9 cellular contexts compared by ENCODE assay signal in genomic region chr10:91206427-91206826, GRCh38. TPM values are rescaled to one million over a fixed set of nuclear protein-coding genes. Genes with fewer than 3 reads are reported as not detected.
DNase-seq lines count a peak whose midpoint lies in the region; ATAC-seq and TF ChIP-seq lines count a peak whose summit lies in the region.
"Had no signal": no experiment of that assay in that cellular context is flagged by ENCODE, and none has a peak within 500 bp of the region (broad histone marks: within the 10 kb centered on the region; RNA-seq: fewer than 3 reads in every experiment).

No MANE protein-coding gene starts in this region.

- intact Hi-C loops in heart right ventricle (cut with DNase I): no loop called here
- intact Hi-C loops in left ventricle myocardium inferior (cut with micrococcal nuclease): no loop called here
- intact Hi-C loops in mammary epithelial cell (cut with micrococcal nuclease): loop anchor here (5.0 kb wide), 1 partner anchor 294 kb away; no protein-coding TSS in a partner anchor

- H3K4me1 ChIP-seq in heart right ventricle (peaks cover 0 to 58% (median 31%) of the 10 kb centered on the region in 9 donors), left ventricle myocardium inferior (peaks cover 64% of the 10 kb centered on the region), mammary epithelial cell (ENCODE audit: insufficient read depth, low read length) (no peaks in the 10 kb centered on the region)

- CTCF ChIA-PET in activated CD8-positive, alpha-beta T cell treated with anti-CD3 and anti-CD28 coated beads, Interleukin-2, amount 10 ng/mL, durations not matched to agents 7 days and 5 days (lab: Charles Lee): interaction anchor here (0.6 to 1.0 kb wide), 3 partner anchors 22 to 44 kb away, joined by 3 to 4 read pairs (median 3); no protein-coding TSS in a partner anchor
- CTCF ChIA-PET in mammary epithelial cell (lab: Charles Lee; ENCODE audit: low non-redundant PET): no interaction called here

- DNase-seq in heart right ventricle: no peak
- no peak for DNase-seq in left ventricle myocardium inferior
- DNase-seq in activated CD8-positive, alpha-beta T cell treated with anti-CD3 and anti-CD28 coated beads, Interleukin-2, amount 10 ng/mL, durations not matched to agents 7 days and 5 days: no peak
- DNase-seq in stimulated activated CD4-positive, alpha-beta T cell treated with anti-CD3 and anti-CD28 coated beads, Interleukin-2, amount 100 ng/mL, for 24 hours: no peak
- DNase-seq in occipital lobe (lab: John Stamatoyannopoulos, UW): no peak
- DNase-seq in mammary epithelial cell: no peak
- no peak for DNase-seq in activated CD4-positive, alpha-beta T cell treated with anti-CD3 and anti-CD28 coated beads for 48 hours
- DNase-seq: KG1 had no signal

- H3K36me3 ChIP-seq in heart right ventricle (no peaks in the 10 kb centered on the region), left ventricle myocardium inferior (no peaks in the 10 kb centered on the region), mammary epithelial cell (ENCODE audit: insufficient read depth, low read length) (no peaks in the 10 kb centered on the region)

- peaks cover 59% of the 10 kb centered on the region for H3K4me1 Mint-ChIP-seq in activated CD8-positive, alpha-beta T cell treated with anti-CD3 and anti-CD28 coated beads, Interleukin-2, amount 10 ng/mL, durations not matched to agents 7 days and 5 days (ENCODE audit: low read depth)

- POLR2A ChIA-PET in activated CD8-positive, alpha-beta T cell treated with anti-CD3 and anti-CD28 coated beads, Interleukin-2, amount 10 ng/mL, durations not matched to agents 7 days and 5 days (lab: Charles Lee): interaction anchor here (0.6 to 1.1 kb wide), 2 partner anchors 13 to 1890 kb away, joined by 3 read pairs; no protein-coding TSS in a partner anchor

- 0 to 3% methylated on average over 1 of the region's 1 CpG for WGBS in heart right ventricle, 2 donors
- WGBS in mammary epithelial cell (ENCODE audit: low coverage, missing lambda C conversion rate): 0% methylated on average over 1 of the region's 1 CpG

- no peak overlapping the region for H3K9ac ChIP-seq in mammary epithelial cell (ENCODE audit: insufficient read depth, low read length)

- ATAC-seq in heart right ventricle (peak in 6 of 8 donors; percentile 38 to 70 (median 54)), HG02885 (IDR thresholded peaks at IDR 0.05; ENCODE audit: poor library complexity, unreplicated experiment) (peak; percentile 45)
- ATAC-seq in activated CD8-positive, alpha-beta T cell treated with anti-CD3 and anti-CD28 coated beads, Interleukin-2, amount 10 ng/mL, durations not matched to agents 7 days and 5 days: peak; percentile 46

- no peaks in the 10 kb centered on the region for H4K20me1 ChIP-seq in mammary epithelial cell (ENCODE audit: insufficient read depth, low read length)

- H3K36me3 Mint-ChIP-seq in activated CD8-positive, alpha-beta T cell treated with anti-CD3 and anti-CD28 coated beads, Interleukin-2, amount 10 ng/mL, durations not matched to agents 7 days and 5 days (ENCODE audit: low read depth): peaks cover 3% of the 10 kb centered on the region

- H2AFZ ChIP-seq in mammary epithelial cell (ENCODE audit: low read depth, low read length): no peak overlapping the region

- H3K27me3 ChIP-seq in heart right ventricle: no peaks in the 10 kb centered on the region
- no peaks in the 10 kb centered on the region for H3K27me3 ChIP-seq in left ventricle myocardium inferior (ENCODE audit: low read depth)
- no peaks in the 10 kb centered on the region for H3K27me3 ChIP-seq in mammary epithelial cell (ENCODE audit: insufficient read depth, low read length)

- no peaks in the 10 kb centered on the region for H3K9me3 ChIP-seq in heart right ventricle
- no peaks in the 10 kb centered on the region for H3K9me3 ChIP-seq in left ventricle myocardium inferior (replicated peaks)
- H3K9me3 ChIP-seq in mammary epithelial cell (replicated peaks; ENCODE audit: insufficient read depth, low read length): no peaks in the 10 kb centered on the region

- dilution Hi-C loops in mammary epithelial cell (cut with HindIII; ENCODE audit: low sequenced_read_pairs): no loop called here

- H3K4me3 ChIP-seq in heart right ventricle: no peak overlapping the region
- no peak overlapping the region for H3K4me3 ChIP-seq in left ventricle myocardium inferior
- H3K4me3 ChIP-seq in mammary epithelial cell (replicated peaks in 1 of 3; ENCODE audit: insufficient read depth in 1 of 3, low read depth in 2 of 3, low read length in 3 of 3): no peak overlapping the region

- H3K27ac Mint-ChIP-seq in activated CD8-positive, alpha-beta T cell treated with anti-CD3 and anti-CD28 coated beads, Interleukin-2, amount 10 ng/mL, durations not matched to agents 7 days and 5 days: peak overlapping the region; percentile 54

- H3K27me3 Mint-ChIP-seq in activated CD8-positive, alpha-beta T cell treated with anti-CD3 and anti-CD28 coated beads, Interleukin-2, amount 10 ng/mL, durations not matched to agents 7 days and 5 days (ENCODE audit: low read depth): no peaks in the 10 kb centered on the region

- TF ChIP-seq CTCF in heart right ventricle (IDR thresholded peaks at IDR 0.05): no peak
- TF ChIP-seq CTCF in left ventricle myocardium inferior (IDR thresholded peaks at IDR 0.05; ENCODE audit: borderline replicate concordance): no peak
- no peak for TF ChIP-seq CTCF in mammary epithelial cell (conservative IDR thresholded peaks at IDR 0.05 in 1 of 2, IDR thresholded peaks at IDR 0.05 in 1 of 2; ENCODE audit: extremely low read depth in 1 of 2, insufficient read depth in 1 of 2, low read depth in 1 of 2, low read length in 2 of 2)

- no peak overlapping the region for H3K4me3 Mint-ChIP-seq in activated CD8-positive, alpha-beta T cell treated with anti-CD3 and anti-CD28 coated beads, Interleukin-2, amount 10 ng/mL, durations not matched to agents 7 days and 5 days

- no peak overlapping the region for H3K27ac ChIP-seq in heart right ventricle
- no peak overlapping the region for H3K27ac ChIP-seq in left ventricle myocardium inferior (replicated peaks)
- no peak overlapping the region for H3K27ac ChIP-seq in mammary epithelial cell (ENCODE audit: insufficient read depth, low read depth, low read length)

- H3K9me3 Mint-ChIP-seq in activated CD8-positive, alpha-beta T cell treated with anti-CD3 and anti-CD28 coated beads, Interleukin-2, amount 10 ng/mL, durations not matched to agents 7 days and 5 days (ENCODE audit: insufficient read depth): no peaks in the 10 kb centered on the region

- BruUV-seq in mammary epithelial cell (replicated peaks; lab: Mats Ljungman, UMichigan): no TSS peak

- in situ Hi-C loops in mammary epithelial cell (cut with MboI; ENCODE audit: low sequenced_read_pairs in 2 of 2): no loop called here

- H3K4me2 ChIP-seq in mammary epithelial cell (ENCODE audit: insufficient read depth, low read depth, low read length): no peak overlapping the region

- H3K79me2 ChIP-seq in mammary epithelial cell (ENCODE audit: insufficient read depth, low read length): no peaks in the 10 kb centered on the region

RNA-seq across cellular contexts. Expression of gene PCGF5, which starts 14.0 kb away (rescaled TPM):
- 100 to 1,000 TPM in 1 of 10 donors, 10 to 100 TPM in 9; 65.4 to 104 (median 79.5) TPM for total RNA-seq in heart right ventricle
- polyA plus RNA-seq in heart right ventricle: 10 to 100 TPM; 46.2 to 62.8 TPM
- 61.0 TPM for total RNA-seq in left ventricle myocardium inferior
- total RNA-seq in activated CD8-positive, alpha-beta T cell treated with anti-CD3 and anti-CD28 coated beads, Interleukin-2, amount 10 ng/mL, durations not matched to agents 7 days and 5 days: 10 to 100 TPM; 46.2 to 46.7 TPM
- total RNA-seq in occipital lobe: 30.7 TPM
- 10 to 100 TPM; 17.6 to 22.5 TPM for total RNA-seq in mammary epithelial cell
- 13.4 TPM for polyA plus RNA-seq in mammary epithelial cell
- polyA minus RNA-seq in mammary epithelial cell: 35.9 TPM
